Comparison of ENCODE assay signal across 3 cellular contexts in the genomic region with DNA sequence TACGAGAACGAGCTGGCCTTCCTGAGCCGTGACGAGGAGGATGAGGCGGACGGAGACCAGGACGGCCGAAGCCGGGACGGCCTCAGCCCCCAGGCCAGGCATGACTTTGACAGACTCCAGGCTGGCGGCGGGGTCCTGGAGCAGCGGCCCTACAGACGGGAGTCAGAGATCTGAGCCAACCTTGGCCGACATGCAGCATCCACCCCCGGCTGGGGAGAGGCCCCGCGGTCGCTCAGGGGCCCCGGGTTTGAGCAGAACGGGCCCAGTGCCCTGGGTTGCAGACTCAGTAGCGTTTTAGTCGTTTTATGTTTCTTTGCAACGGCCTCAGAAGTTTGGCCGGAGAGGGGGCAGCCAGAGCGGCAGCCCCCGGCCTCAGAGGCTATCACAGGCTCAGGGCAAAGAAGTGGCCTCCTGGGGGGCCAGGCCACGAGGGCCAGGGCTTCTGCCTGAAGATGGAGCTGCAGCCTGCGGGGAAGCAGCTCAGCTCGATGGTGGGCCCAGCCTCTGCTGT. TPM values are rescaled to one million over a fixed set of nuclear protein-coding genes. Genes with fewer than 3 reads are reported as not detected.
"Had no signal": no experiment of that assay in that cellular context is flagged by ENCODE, and none has a peak within 500 bp of the region (broad histone marks: within the 10 kb centered on the region; RNA-seq: fewer than 3 reads in every experiment).

No MANE protein-coding gene starts in this region.

RNA-seq across cellular contexts. Expression of a gene that starts 40.4 kb away (rescaled TPM):
- total RNA-seq: MCF 10A, RPMI7951 had no signal
- polyA plus RNA-seq: IgD-negative memory B cell had no signal
